ENCODE assay signal across 26 cellular contexts in the genomic region with DNA sequence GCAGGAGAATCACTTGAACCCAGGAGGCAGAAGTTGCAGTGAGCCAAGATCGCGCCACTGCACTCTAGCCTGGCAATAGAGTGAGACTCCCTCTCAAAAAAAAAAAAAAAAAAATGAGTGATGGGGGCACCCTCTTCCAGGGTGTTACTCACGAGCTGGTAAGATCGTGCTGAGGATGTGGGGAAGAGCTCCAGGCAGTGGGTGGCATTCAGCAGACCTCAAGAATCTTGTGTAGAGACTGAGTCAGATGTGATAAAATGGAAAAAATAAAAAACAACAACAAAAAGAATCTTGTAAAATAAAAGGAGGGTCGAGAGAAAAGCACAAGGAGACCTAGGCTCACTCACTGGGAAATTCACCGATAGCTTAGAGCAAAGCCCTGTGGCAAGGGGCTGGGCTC. TPM values are rescaled to one million over a fixed set of nuclear protein-coding genes. Genes with fewer than 3 reads are reported as not detected.
A peak's percentile ranks its signal among the peaks of the same experiment; 100 is the strongest.
DNase-seq lines count a peak whose midpoint lies in the region; FAIRE-seq and TF ChIP-seq lines count a peak whose summit lies in the region.
"Had no signal": no experiment of that assay in that cellular context is flagged by ENCODE, and none has a peak within 500 bp of the region (broad histone marks: within the 10 kb centered on the region; RNA-seq: fewer than 3 reads in every experiment).

No MANE protein-coding gene starts in this region.

- H3K27me3 Mint-ChIP-seq in H9 (ENCODE audit: low read depth), result peaks cover 7% of the 10 kb centered on the region; the same call in 1 of the 2 replicates
- peaks cover 10% of the 10 kb centered on the region for H3K27me3 Mint-ChIP-seq in brain
- peaks cover 7% of the 10 kb centered on the region for H3K27me3 Mint-ChIP-seq in glutamatergic neuron (ENCODE audit: unreplicated experiment)
- H3K27me3 Mint-ChIP-seq: activated CD8-positive, alpha-beta T cell treated with anti-CD3 and anti-CD28 coated beads for 36 hours; naive thymus-derived CD4-positive, alpha-beta T cell had no signal

- H2AK5ac ChIP-seq in H9 (ENCODE audit: insufficient read length, low read length), result no peak overlapping the region

- H3K4me1 ChIP-seq in H9 (ENCODE audit: insufficient read depth, low read length), result peaks cover 12% of the 10 kb centered on the region
- H3K4me1 ChIP-seq: psoas muscle had no signal

- H3K14ac ChIP-seq in H9 (ENCODE audit: insufficient read depth, low read length), result no peak overlapping the region

- no peaks in the 10 kb centered on the region for H3K23me2 ChIP-seq in H9 (ENCODE audit: insufficient read length, low read depth, low read length, poor library complexity, severe bottlenecking)

- H4K8ac ChIP-seq in H9 (replicated peaks; ENCODE audit: insufficient read length, low read depth, low read length), result no peak overlapping the region

- H4K5ac ChIP-seq in H9 (ENCODE audit: insufficient read length, low read depth, low read length), result no peak overlapping the region

- no peak overlapping the region for H3K27ac ChIP-seq in H9 (ENCODE audit: insufficient read length, low read depth, low read length)
- H3K27ac ChIP-seq: cardiac muscle cell, heart right ventricle, HL-60, psoas muscle, testis had no signal

- H3K56ac ChIP-seq in H9 (ENCODE audit: insufficient read length, low read depth, low read length), result no peak overlapping the region

- no peaks in the 10 kb centered on the region for H3K9me3 ChIP-seq in H9 (ENCODE audit: control insufficient read depth, low read depth, low read length)
- H3K9me3 ChIP-seq: heart right ventricle, psoas muscle, testis had no signal

- no peak for TF ChIP-seq POLR2A in H54 (IDR thresholded peaks at IDR 0.05; ENCODE audit: low read depth, low read length)

- H2BK15ac ChIP-seq in H9 (ENCODE audit: low read depth, low read length), result no peak overlapping the region

- H3T11ph ChIP-seq in H9 (ENCODE audit: low read length), result no peak overlapping the region

- H3K4ac ChIP-seq in H9 (ENCODE audit: low read depth, low read length), result no peak overlapping the region

- H3K4me1 Mint-ChIP-seq in H9 (peaks cover 78 to 84% of the 10 kb centered on the region in 2 experiments), brain (peaks cover 67% of the 10 kb centered on the region), glutamatergic neuron (ENCODE audit: low read depth, unreplicated experiment) (peaks cover 13% of the 10 kb centered on the region)
- H3K4me1 Mint-ChIP-seq: activated B cell treated with CpG ODN at 0.5 μM for 24 hours had no signal

- TF ChIP-seq CTCF in H9 (conservative IDR thresholded peaks at IDR 0.05) (no peak), brain (conservative IDR thresholded peaks at IDR 0.05) (no peak), glutamatergic neuron (IDR thresholded peaks at IDR 0.05; ENCODE audit: partially characterized antibody, unreplicated experiment) (no peak)

- H3K9ac ChIP-seq in H9 (ENCODE audit: extremely low read depth, insufficient read length, low read length), result no peak overlapping the region

- H3K18ac ChIP-seq in H9 (ENCODE audit: insufficient read length, low read depth, low read length), result no peak overlapping the region

- H3K23ac ChIP-seq in H9 (ENCODE audit: insufficient read length, low read depth, low read length), result no peak overlapping the region

- no peak overlapping the region for H2AFZ ChIP-seq in H9 (ENCODE audit: low read length)

- no peak overlapping the region for H2BK5ac ChIP-seq in H9 (ENCODE audit: insufficient read length, low read length)

- no CpG with 5 or more reads among the region's 6 CpGs for WGBS in H9 (ENCODE audit: extremely low coverage, insufficient read length, low lambda C conversion rate)

- H2BK20ac ChIP-seq in H9 (ENCODE audit: low read depth, low read length, poor library complexity, severe bottlenecking), result no peak overlapping the region

- H3K27ac Mint-ChIP-seq in H9, result peak overlapping the region in 2 of 3 experiments; percentile 6 to 75; a peak in 3 of 7 replicates
- peak overlapping the region in 4 of 5 experiments; percentile 5 to 60 (median 36) for H3K27ac Mint-ChIP-seq in brain
- no peak overlapping the region for H3K27ac Mint-ChIP-seq in glutamatergic neuron (ENCODE audit: unreplicated experiment)
- H3K27ac Mint-ChIP-seq: activated B cell treated with CpG ODN at 0.5 μM for 24 hours; activated CD8-positive, alpha-beta T cell treated with anti-CD3 and anti-CD28 coated beads for 36 hours; activated T-cell treated with anti-CD3 and anti-CD28 coated beads, Interleukin-2, amount 50 U/mL, for 72 hours; T-helper 1 cell treated with Interleukin-12 subunit alpha and Interleukin-12 subunit beta and Interleukin-4 antibody, amounts not matched to agents 30 μg/mL and 1 μg/mL, for 36 hours had no signal

- H3K4me3 Mint-ChIP-seq in H9, result no peak overlapping the region
- no peak overlapping the region for H3K4me3 Mint-ChIP-seq in brain
- no peak overlapping the region for H3K4me3 Mint-ChIP-seq in glutamatergic neuron (ENCODE audit: unreplicated experiment)
- H3K4me3 Mint-ChIP-seq: activated B cell treated with CpG ODN at 0.5 μM for 24 hours; activated CD8-positive, alpha-beta T cell treated with anti-CD3 and anti-CD28 coated beads for 36 hours; activated T-cell treated with anti-CD3 and anti-CD28 coated beads, Interleukin-2, amount 50 U/mL, for 72 hours; naive thymus-derived CD4-positive, alpha-beta T cell; T-helper 1 cell treated with Interleukin-12 subunit alpha and Interleukin-12 subunit beta and Interleukin-4 antibody, amounts not matched to agents 30 μg/mL and 1 μg/mL, for 36 hours had no signal

- H3K36me3 Mint-ChIP-seq in H9 (ENCODE audit: insufficient read depth in 1 of 3, low read depth in 3 of 3) (no peaks in the 10 kb centered on the region), brain (no peaks in the 10 kb centered on the region), glutamatergic neuron (ENCODE audit: unreplicated experiment) (no peaks in the 10 kb centered on the region)
- H3K36me3 Mint-ChIP-seq: activated naive CD4-positive, alpha-beta T cell treated with anti-CD3 and anti-CD28 coated beads, Interleukin-2, amount 50 U/mL, for 72 hours; naive thymus-derived CD4-positive, alpha-beta T cell had no signal

- no peak overlapping the region for H4K91ac ChIP-seq in H9 (ENCODE audit: insufficient read length, low read depth, low read length)

- no peak overlapping the region for H2BK12ac ChIP-seq in H9 (ENCODE audit: insufficient read length, low read depth, low read length)

- FAIRE-seq in H54 (lab: Jason Lieb, UNC), result no peak
- FAIRE-seq: A204.1, GM18507 had no signal

- no peaks in the 10 kb centered on the region for H3K79me2 ChIP-seq in H9 (ENCODE audit: insufficient read depth, low read length)

- no peaks in the 10 kb centered on the region for H3K79me1 ChIP-seq in H9 (ENCODE audit: insufficient read depth, low read depth, low read length, poor library complexity, severe bottlenecking)

- H3K4me2 ChIP-seq in H9 (ENCODE audit: insufficient read depth, insufficient read length, low read length), result no peak overlapping the region

- no peaks in the 10 kb centered on the region for H3K27me3 ChIP-seq in H9 (ENCODE audit: insufficient read depth, low read length)
- H3K27me3 ChIP-seq: cardiac muscle cell, heart right ventricle, testis had no signal

- H3K9me3 Mint-ChIP-seq in H9, result no peaks in the 10 kb centered on the region; a peak in 1 of 5 replicates
- no peaks in the 10 kb centered on the region for H3K9me3 Mint-ChIP-seq in brain
- peaks cover 9% of the 10 kb centered on the region for H3K9me3 Mint-ChIP-seq in glutamatergic neuron (ENCODE audit: unreplicated experiment)
- H3K9me3 Mint-ChIP-seq: activated B cell treated with CpG ODN at 0.5 μM for 24 hours; activated CD8-positive, alpha-beta T cell treated with anti-CD3 and anti-CD28 coated beads for 36 hours; activated naive CD4-positive, alpha-beta T cell treated with anti-CD3 and anti-CD28 coated beads, Interleukin-2, amount 50 U/mL, for 72 hours; activated T-cell treated with anti-CD3 and anti-CD28 coated beads, Interleukin-2, amount 50 U/mL, for 72 hours; naive thymus-derived CD4-positive, alpha-beta T cell; T-helper 1 cell treated with Interleukin-12 subunit alpha and Interleukin-12 subunit beta and Interleukin-4 antibody, amounts not matched to agents 30 μg/mL and 1 μg/mL, for 36 hours had no signal

- no peak overlapping the region for H2BK120ac ChIP-seq in H9 (ENCODE audit: low read depth, low read length, poor library complexity, severe bottlenecking)

- DNase-seq in A172 (ENCODE audit: low spot score), result peak; percentile 55
- DNase-seq in H9, result no peak
- peak; percentile 29 for DNase-seq in myocyte (ENCODE audit: low read depth)
- no peak for DNase-seq in DMS153 treated with DMSO at 0.1 percent for 48 hours (lab: John Stamatoyannopoulos, UW; ENCODE audit: unreplicated experiment)
- DNase-seq in NOMO-1 (lab: John Stamatoyannopoulos, UW; ENCODE audit: unreplicated experiment in 2 of 2), result no peak
- no peak for DNase-seq in H54 (ENCODE audit: insufficient read length, low spot score)
- no peak for DNase-seq in glutamatergic neuron
- DNase-seq: activated B cell treated with CpG ODN at 0.5 μM for 24 hours; activated CD8-positive, alpha-beta T cell treated with anti-CD3 and anti-CD28 coated beads for 36 hours; activated T-cell treated with anti-CD3 and anti-CD28 coated beads, Interleukin-2, amount 50 U/mL, for 72 hours; HCEC 1CT; heart right ventricle; naive thymus-derived CD4-positive, alpha-beta T cell; NCI-H1048; NCI-H524 treated with DMSO at 0.1 percent for 48 hours; psoas muscle; SHP77; testis had no signal

- no peaks in the 10 kb centered on the region for H4K20me1 ChIP-seq in H9 (ENCODE audit: control insufficient read depth, insufficient read depth, insufficient read length)

RNA-seq across cellular contexts. Expression of a gene that starts 38.5 kb away (rescaled TPM):
- 54.3 and 78.1 TPM in 2 replicates for total RNA-seq in A172 (2014; rRNA removed; shearing (Covaris generic))
- total RNA-seq in H9 (2021) (32.8 and 33.1 TPM in 2 replicates), myocyte (18.1 and 25.2 TPM in 2 replicates), glutamatergic neuron (ENCODE audit: unreplicated experiment) (0.29 TPM)
- 2.6 TPM for polyA plus RNA-seq in brain (ENCODE audit: insufficient read depth, low read depth, low replicate concordance)
- 32.6 TPM for polyA plus RNA-seq in myocyte (2012)
- total RNA-seq: activated B cell treated with CpG ODN at 0.5 μM for 24 hours; activated CD8-positive, alpha-beta T cell treated with anti-CD3 and anti-CD28 coated beads for 36 hours had no signal

RNA-seq across cellular contexts. Expression of a gene that starts 43.9 kb away (rescaled TPM):
- 1.1 and 1.8 TPM in 2 replicates for total RNA-seq in A172 (2014; rRNA removed; shearing (Covaris generic))
- total RNA-seq in H9 (2021), result 0.48 and 0.61 TPM in 2 replicates
- polyA plus RNA-seq in brain (ENCODE audit: insufficient read depth, low read depth, low replicate concordance), result 6.3 TPM
- total RNA-seq in myocyte, result not detected in 2 replicates
- polyA plus RNA-seq in myocyte (2012), result 0.30 TPM
- total RNA-seq in glutamatergic neuron (ENCODE audit: unreplicated experiment), result 1.1 TPM
- total RNA-seq: activated B cell treated with CpG ODN at 0.5 μM for 24 hours, lung, psoas muscle had no signal
- polyA plus RNA-seq: lung; naive thymus-derived CD4-positive, alpha-beta T cell had no signal

Comparison
In these comparisons a context has a peak if more than half of its experiments do, and no peak if none do; other contexts are left out.
1. DNase-seq: peak in A172 (single experiment) and myocyte (single experiment); none in H9 (single experiment), DMS153 treated with DMSO at 0.1 percent for 48 hours (single experiment), NOMO-1 (0 of 2), H54 (single experiment) and glutamatergic neuron (single experiment).
2. RNA of a gene that starts 38.5 kb away (total RNA-seq): 54.3 to 78.1 TPM in A172, 32.8 to 33.1 TPM in H9 and 18.1 to 25.2 TPM in myocyte; 0.29 TPM in glutamatergic neuron (single experiment); every median in the first group is over 10 times any median in the second.